In genomic region chr4:73718375-73719373, GRCh38 we compare ENCODE assay signal across 9 cellular contexts. TPM values are rescaled to one million over a fixed set of nuclear protein-coding genes. Genes with fewer than 3 reads are reported as not detected.
DNase-seq lines count a peak whose midpoint lies in the region; ATAC-seq and TF ChIP-seq lines count a peak whose summit lies in the region.
"Had no signal": no experiment of that assay in that cellular context is flagged by ENCODE, and none has a peak within 500 bp of the region (broad histone marks: within the 10 kb centered on the region; RNA-seq: fewer than 3 reads in every experiment).

No MANE protein-coding gene starts in this region.

- DNase-seq in RWPE2 (ENCODE audit: low spot score) (no peak), sigmoid colon (no peak), NCI-H82 treated with DMSO at 0.1 percent for 48 hours (lab: John Stamatoyannopoulos, UW; ENCODE audit: unreplicated experiment) (no peak)
- DNase-seq in stimulated activated naive B cell treated with anti-CD40 and anti-IgM and Interleukin-4, amounts not matched to agents 10 μg/mL and 1 μg/mL and 100 μg/mL, for 72 hours = no peak
- DNase-seq in activated effector memory CD4-positive, alpha-beta T cell treated with anti-CD3 and anti-CD28 coated beads, Interleukin-2, amount 50 U/mL, for 16 hours = no peak
- DNase-seq: activated naive CD4-positive, alpha-beta T cell treated with anti-CD3 and anti-CD28 coated beads, Interleukin-2, amount 50 U/mL, for 16 hours; lower lobe of right lung had no signal

- H3K4me1 ChIP-seq in RWPE2 (ENCODE audit: insufficient read depth, poor library complexity, severe bottlenecking) (peaks cover 65% of the 10 kb centered on the region), sigmoid colon (no peaks in the 10 kb centered on the region)
- H3K4me1 ChIP-seq: lower lobe of right lung had no signal

- H3K9me3 ChIP-seq in RWPE2 (ENCODE audit: severe bottlenecking) (no peaks in the 10 kb centered on the region), sigmoid colon (no peaks in the 10 kb centered on the region)
- H3K9me3 ChIP-seq: lower lobe of right lung had no signal

- TF ChIP-seq CTCF in RWPE2 (IDR thresholded peaks at IDR 0.05; ENCODE audit: poor library complexity, severe bottlenecking) (no peak), sigmoid colon (IDR thresholded peaks at IDR 0.05) (no peak)

- TF ChIP-seq EP300 in sigmoid colon (IDR thresholded peaks at IDR 0.05) = no peak

- no peak for TF ChIP-seq POLR2A in sigmoid colon (IDR thresholded peaks at IDR 0.05)

- no peak overlapping the region for H3K27ac Mint-ChIP-seq in stimulated activated naive B cell treated with anti-CD40 and anti-IgM and Interleukin-4, amounts not matched to agents 10 μg/mL and 1 μg/mL and 100 μg/mL, for 72 hours

- 84 to 88% methylated on average over 1 of the region's 1 CpG for WGBS in sigmoid colon, 2 donors

- H3K9me3 Mint-ChIP-seq in stimulated activated naive B cell treated with anti-CD40 and anti-IgM and Interleukin-4, amounts not matched to agents 10 μg/mL and 1 μg/mL and 100 μg/mL, for 72 hours = no peaks in the 10 kb centered on the region

- H3K36me3 Mint-ChIP-seq in stimulated activated naive B cell treated with anti-CD40 and anti-IgM and Interleukin-4, amounts not matched to agents 10 μg/mL and 1 μg/mL and 100 μg/mL, for 72 hours = no peaks in the 10 kb centered on the region

- H3K36me3 ChIP-seq in RWPE2 (ENCODE audit: low read depth) (no peaks in the 10 kb centered on the region), sigmoid colon (no peaks in the 10 kb centered on the region)
- H3K36me3 ChIP-seq: lower lobe of right lung had no signal

- no peak overlapping the region for H3K4me3 Mint-ChIP-seq in stimulated activated naive B cell treated with anti-CD40 and anti-IgM and Interleukin-4, amounts not matched to agents 10 μg/mL and 1 μg/mL and 100 μg/mL, for 72 hours

- H3K4me1 Mint-ChIP-seq in stimulated activated naive B cell treated with anti-CD40 and anti-IgM and Interleukin-4, amounts not matched to agents 10 μg/mL and 1 μg/mL and 100 μg/mL, for 72 hours = peaks cover 6 to 14% of the 10 kb centered on the region in 2 donors

- intact Hi-C loops in sigmoid colon (cut with DNase I) = no loop called here

- ATAC-seq in GM19328 (IDR thresholded peaks at IDR 0.05; ENCODE audit: unreplicated experiment) (peak; percentile 90), HG03045 (IDR thresholded peaks at IDR 0.05; ENCODE audit: unreplicated experiment) (peak; percentile 91), RWPE2 (ENCODE audit: low read depth) (peak; percentile 53)
- ATAC-seq in stimulated activated naive B cell treated with anti-CD40 and anti-IgM and Interleukin-4, amounts not matched to agents 10 μg/mL and 1 μg/mL and 100 μg/mL, for 72 hours (replicated peaks) = peak; percentile 90 to 91

- no peak overlapping the region for H3K4me3 ChIP-seq in RWPE2 (ENCODE audit: severe bottlenecking)
- H3K4me3 ChIP-seq in sigmoid colon = no peak overlapping the region
- H3K4me3 ChIP-seq: lower lobe of right lung had no signal

- H3K27me3 ChIP-seq in RWPE2 (ENCODE audit: insufficient read depth, poor library complexity, severe bottlenecking) (no peaks in the 10 kb centered on the region), sigmoid colon (no peaks in the 10 kb centered on the region)

- peaks cover 0 to 10% of the 10 kb centered on the region in 2 donors for H3K27me3 Mint-ChIP-seq in stimulated activated naive B cell treated with anti-CD40 and anti-IgM and Interleukin-4, amounts not matched to agents 10 μg/mL and 1 μg/mL and 100 μg/mL, for 72 hours

- H3K27ac ChIP-seq in RWPE2 (ENCODE audit: poor library complexity, severe bottlenecking) (peak overlapping the region; percentile 60), sigmoid colon (no peak overlapping the region)
- H3K27ac ChIP-seq: lower lobe of right lung had no signal

RNA-seq across cellular contexts. Expression of gene CXCL8, which starts 21.7 kb away (rescaled TPM):
- 1 to 10 TPM in 1 of 4 donors, under 1 TPM in 2, not detected in 1; 0.36 to 3.4 (median 0.66) TPM for total RNA-seq in sigmoid colon
- 100 to 1,000 TPM in 1 of 3 donors, 10 to 100 TPM in 2; 12.6 to 109 (median 13.4) TPM for polyA plus RNA-seq in sigmoid colon
